Comparison of ENCODE assay signal across 20 cellular contexts in genomic region chr6:42740725-42741124, GRCh38.
DNase-seq lines count a peak whose midpoint lies in the region; ATAC-seq and TF ChIP-seq lines count a peak whose summit lies in the region.
"Had no signal": no experiment of that assay in that cellular context is flagged by ENCODE, and none has a peak within 500 bp of the region (broad histone marks: within the 10 kb centered on the region; RNA-seq: fewer than 3 reads in every experiment).

No MANE protein-coding gene starts in this region.

- H3K36me3 ChIP-seq in adipocyte (ENCODE audit: control insufficient read depth, insufficient read depth, low read length, severe bottlenecking), result no peaks in the 10 kb centered on the region

- no peaks in the 10 kb centered on the region for H3K27me3 ChIP-seq in adipocyte (replicated peaks; ENCODE audit: control insufficient read depth, insufficient read depth, low read length)

- no peaks in the 10 kb centered on the region for H3K9me3 ChIP-seq in adipocyte (ENCODE audit: control insufficient read depth, low read length)

- no peak for TF ChIP-seq CTCF in AG09319 (IDR thresholded peaks at IDR 0.05; ENCODE audit: low read depth, low read length)

- DNase-seq in AG09319 (ENCODE audit: extremely low read depth, low read depth), result peak; percentile 74
- peak; percentile 28 for DNase-seq in GM03348 (ENCODE audit: low spot score)
- DNase-seq in adipocyte (ENCODE audit: low read depth), result peak; percentile 28
- peak; percentile 13 for DNase-seq in kidney glomerular epithelial cell (lab: John Stamatoyannopoulos, UW)
- DNase-seq in HEK293T (ENCODE audit: extremely low spot score), result no peak
- DNase-seq in NCI-H524 treated with DMSO at 0.1 percent for 48 hours (lab: John Stamatoyannopoulos, UW), result no peak
- DNase-seq: AML-193, COR-L47, DMS 273 treated with DMSO at 0.1 percent for 48 hours, GDM1, Karpas-422, NCI-H146, NCI-H2029 treated with DMSO at 0.1 percent for 48 hours, NCI-H2171 treated with DMSO at 0.1 percent for 48 hours, NCI-H446 treated with DMSO at 0.1 percent for 48 hours, NCI-H774, SIG-M5 had no signal

- peak overlapping the region; percentile 36 for H3K4me3 ChIP-seq in adipocyte (ENCODE audit: low read length)
- H3K4me3 ChIP-seq: GM12878 had no signal

- ATAC-seq in GM18505 (IDR thresholded peaks at IDR 0.05; ENCODE audit: unreplicated experiment), result no peak
- ATAC-seq in HG03457 (IDR thresholded peaks at IDR 0.05; ENCODE audit: unreplicated experiment), result no peak
- ATAC-seq: GM12878 had no signal

- no peak for TF ChIP-seq POLR2A in GM18505 (IDR thresholded peaks at IDR 0.05; ENCODE audit: borderline replicate concordance, extremely low read depth, insufficient read depth, insufficient read length)

- H3K4me1 ChIP-seq in adipocyte (ENCODE audit: control insufficient read depth, insufficient read depth, low read length), result peaks cover 45% of the 10 kb centered on the region

- POLR2A ChIA-PET in HEK293T (lab: Yijun Ruan, JAX), result interaction anchor here (1.1 kb wide), 2 partner anchors 41 to 139 kb away, joined by 3 read pairs; partner anchors contain the start of genes BICRAL and RPL7L1

- peak overlapping the region; percentile 50 for H3K9ac ChIP-seq in adipocyte (ENCODE audit: low read length)

- CTCF ChIA-PET in HEK293T (lab: Yijun Ruan, JAX), result no interaction called here

TF ChIP-seq in HEK293T, 16 proteins besides CTCF, POLR2A, EP300 and RAD21:
- no peak for TF ChIP-seq NFRKB (IDR thresholded peaks at IDR 0.05)
- no peak for TF ChIP-seq FOXA1 (IDR thresholded peaks at IDR 0.05)

Comparison
In these comparisons a context has a peak if more than half of its experiments do, and no peak if none do; other contexts are left out.
1. DNase-seq: peak in AG09319 (single experiment), GM03348 (single experiment), adipocyte (single experiment) and kidney glomerular epithelial cell (single experiment); none in HEK293T (single experiment) and NCI-H524 treated with DMSO at 0.1 percent for 48 hours (single experiment).